ENCODE assay signal across 25 cellular contexts in the genomic region with DNA sequence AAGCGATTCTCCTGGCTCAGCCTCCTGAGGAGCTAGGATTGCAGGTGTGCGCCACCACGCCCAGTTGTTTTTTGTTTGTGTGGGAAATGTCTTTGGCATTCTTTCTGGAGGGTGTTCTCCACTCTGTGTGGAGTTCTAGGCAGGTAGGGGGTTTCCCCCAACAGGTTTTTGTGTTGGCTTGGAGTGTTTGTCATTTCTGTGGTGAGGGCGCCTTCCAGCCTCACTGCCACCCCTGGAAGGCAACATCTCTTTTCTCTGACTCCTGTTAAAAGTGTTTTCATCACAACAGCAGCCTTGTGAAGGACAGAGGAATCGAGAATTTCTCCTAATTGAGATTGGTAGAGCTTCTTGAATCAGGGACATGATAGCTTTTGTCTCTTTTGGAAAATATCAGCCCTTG.
"Had no signal": no experiment of that assay in that cellular context is flagged by ENCODE, and none has a peak within 500 bp of the region (broad histone marks: within the 10 kb centered on the region; RNA-seq: fewer than 3 reads in every experiment).

No MANE protein-coding gene starts in this region.

- H3K27me3 ChIP-seq: colonic mucosa had no signal

- H3K4me1 ChIP-seq: colonic mucosa, esophagus squamous epithelium, gastroesophageal sphincter had no signal

- H3K27me3 Mint-ChIP-seq: activated CD4-positive, alpha-beta memory T cell treated with anti-CD3 and anti-CD28 coated beads, Interleukin-2, amount 10 ng/mL, durations not matched to agents 7 days and 5 days; activated CD4-positive, alpha-beta T cell treated with anti-CD3 and anti-CD28 coated beads, Interleukin-2, amount 10 ng/mL, durations not matched to agents 7 days and 5 days; activated naive CD8-positive, alpha-beta T cell; activated T-cell treated with anti-CD3 and anti-CD28 coated beads, Interleukin-2, amount 50 U/mL, for 24 hours; activated T-helper 17 cell treated with anti-CD3 and anti-CD28 coated beads, Interleukin-2, amount 50 U/mL, for 72 hours had no signal

- H3K4me3 ChIP-seq: colonic mucosa, esophagus squamous epithelium, gastroesophageal sphincter had no signal

- H3K27ac ChIP-seq: brain microvascular endothelial cell, colonic mucosa, epithelial cell of prostate, esophagus squamous epithelium, gastroesophageal sphincter had no signal

- H3K9me3 Mint-ChIP-seq: activated T-helper 17 cell treated with anti-CD3 and anti-CD28 coated beads, Interleukin-2, amount 50 U/mL, for 72 hours had no signal

- H3K27ac Mint-ChIP-seq: activated CD4-positive, alpha-beta memory T cell treated with anti-CD3 and anti-CD28 coated beads, Interleukin-2, amount 10 ng/mL, durations not matched to agents 7 days and 5 days; activated CD4-positive, alpha-beta T cell treated with anti-CD3 and anti-CD28 coated beads, Interleukin-2, amount 10 ng/mL, durations not matched to agents 7 days and 5 days; activated naive CD8-positive, alpha-beta T cell; activated T-cell treated with anti-CD3 and anti-CD28 coated beads, Interleukin-2, amount 50 U/mL, for 24 hours; activated T-helper 17 cell treated with anti-CD3 and anti-CD28 coated beads, Interleukin-2, amount 50 U/mL, for 72 hours had no signal

- DNase-seq: activated CD4-positive, alpha-beta memory T cell treated with anti-CD3 and anti-CD28 coated beads, Interleukin-2, amount 10 ng/mL, durations not matched to agents 7 days and 5 days; activated CD4-positive, alpha-beta T cell treated with anti-CD3 and anti-CD28 coated beads for 1 hour; activated CD4-positive, alpha-beta T cell treated with anti-CD3 and anti-CD28 coated beads for 4 hours; activated CD4-positive, alpha-beta T cell treated with anti-CD3 and anti-CD28 coated beads, Interleukin-2, amount 10 ng/mL, durations not matched to agents 7 days and 5 days; activated CD4-positive, alpha-beta T cell treated with anti-CD3 and anti-CD28 coated beads, Interleukin-2, amount 50 U/mL, for 4 hours; activated CD8-positive, alpha-beta memory T cell treated with anti-CD3 and anti-CD28 coated beads, Interleukin-2, amount 50 U/mL, for 48 hours; activated effector memory CD4-positive, alpha-beta T cell treated with Interleukin-2 at 50 U/mL for 16 hours; activated gamma-delta T cell treated with Interleukin-2 at 50 U/mL for 16 hours; activated naive CD4-positive, alpha-beta T cell treated with anti-CD3 and anti-CD28 coated beads, Interleukin-2, amount 50 U/mL, for 16 hours; activated naive CD4-positive, alpha-beta T cell treated with Interleukin-2 at 50 U/mL for 16 hours; activated T-cell treated with anti-CD3 and anti-CD28 coated beads for 4 hours; activated T-cell treated with anti-CD3 and anti-CD28 coated beads, Interleukin-2, amount 50 U/mL, for 24 hours; amniotic stem cell; anterior cingulate cortex; brain microvascular endothelial cell; caudate nucleus; colonic mucosa; effector CD8-positive, alpha-beta T cell; esophagus squamous epithelium; foreskin melanocyte; T-helper 2 cell had no signal

- H3K36me3 ChIP-seq: brain microvascular endothelial cell, colonic mucosa, esophagus squamous epithelium, gastroesophageal sphincter had no signal

- H3K4me3 Mint-ChIP-seq: activated CD4-positive, alpha-beta memory T cell treated with anti-CD3 and anti-CD28 coated beads, Interleukin-2, amount 10 ng/mL, durations not matched to agents 7 days and 5 days; activated CD4-positive, alpha-beta T cell treated with anti-CD3 and anti-CD28 coated beads, Interleukin-2, amount 10 ng/mL, durations not matched to agents 7 days and 5 days; activated naive CD8-positive, alpha-beta T cell; activated T-cell treated with anti-CD3 and anti-CD28 coated beads, Interleukin-2, amount 50 U/mL, for 24 hours; activated T-helper 17 cell treated with anti-CD3 and anti-CD28 coated beads, Interleukin-2, amount 50 U/mL, for 72 hours had no signal

- H3K9me3 ChIP-seq: colonic mucosa, esophagus squamous epithelium had no signal

- ATAC-seq: activated T-helper 17 cell treated with anti-CD3 and anti-CD28 coated beads, Interleukin-2, amount 50 U/mL, for 72 hours; gastroesophageal sphincter had no signal
